28 cellular contexts compared by ENCODE assay signal in genomic region chr3:43362961-43363360, GRCh38.
"Had no signal": no experiment of that assay in that cellular context is flagged by ENCODE, and none has a peak within 500 bp of the region (broad histone marks: within the 10 kb centered on the region; RNA-seq: fewer than 3 reads in every experiment).

No MANE protein-coding gene starts in this region.

- H3K9me3 ChIP-seq: body of pancreas, lower lobe of right lung, mucosa of descending colon, testis, vagina had no signal

- H3K4me2 ChIP-seq: smooth muscle cell had no signal

- H3K27ac Mint-ChIP-seq: activated B cell treated with CpG ODN at 0.5 μM for 24 hours; activated CD4-positive, alpha-beta T cell treated with anti-CD3 and anti-CD28 coated beads for 36 hours; activated naive CD4-positive, alpha-beta T cell treated with anti-CD3 and anti-CD28 coated beads, Interleukin-2, amount 50 U/mL, for 24 hours had no signal

- H3K4me1 Mint-ChIP-seq: activated B cell treated with CpG ODN at 0.5 μM for 24 hours; activated CD4-positive, alpha-beta T cell treated with anti-CD3 and anti-CD28 coated beads for 36 hours; naive B cell had no signal

- H3K4me3 ChIP-seq: body of pancreas, cardiac muscle cell, lower lobe of right lung, mucosa of descending colon, smooth muscle cell, testis, vagina had no signal

- H3K36me3 Mint-ChIP-seq: activated naive CD4-positive, alpha-beta T cell treated with anti-CD3 and anti-CD28 coated beads, Interleukin-2, amount 50 U/mL, for 24 hours; naive B cell had no signal

- FAIRE-seq: endothelial cell of umbilical vein, frontal cortex, keratinocyte had no signal

- DNase-seq: activated B cell treated with CpG ODN at 0.5 μM for 24 hours; activated CD4-positive, alpha-beta T cell treated with anti-CD3 and anti-CD28 coated beads for 36 hours; activated CD4-positive, alpha-beta T cell treated with anti-CD3 and anti-CD28 coated beads, Interleukin-2, amount 50 U/mL, for 4 hours; activated gamma-delta T cell; activated T-cell treated with anti-CD3 and anti-CD28 coated beads, Interleukin-2, amount 50 U/mL, for 48 hours; anterior cingulate cortex; body of pancreas; effector memory CD4-positive, alpha-beta T cell; left colon; lower lobe of right lung; mesendoderm; mucosa of descending colon; naive B cell; nucleus accumbens; posterior cingulate gyrus; stimulated activated CD4-positive, alpha-beta T cell treated with anti-CD3 and anti-CD28 coated beads, Interleukin-15, amount 100 ng/mL, for 24 hours; stimulated activated naive CD4-positive, alpha-beta T cell; T1000; testis; trophoblast cell had no signal

- H3K27ac ChIP-seq: body of pancreas, cardiac muscle cell, testis had no signal

- H3K36me3 ChIP-seq: cardiac muscle cell, lower lobe of right lung, vagina had no signal

- H3K27me3 ChIP-seq: body of pancreas, cardiac muscle cell, testis, vagina had no signal

- H3K27me3 Mint-ChIP-seq: activated B cell treated with CpG ODN at 0.5 μM for 24 hours; activated CD4-positive, alpha-beta T cell treated with anti-CD3 and anti-CD28 coated beads for 36 hours; activated naive CD4-positive, alpha-beta T cell treated with anti-CD3 and anti-CD28 coated beads, Interleukin-2, amount 50 U/mL, for 24 hours; naive B cell had no signal

- H3K9me3 Mint-ChIP-seq: activated naive CD4-positive, alpha-beta T cell treated with anti-CD3 and anti-CD28 coated beads, Interleukin-2, amount 50 U/mL, for 24 hours had no signal

- ATAC-seq: activated CD4-positive, alpha-beta T cell treated with anti-CD3 and anti-CD28 coated beads for 36 hours; esophagus mucosa; lower lobe of right lung; mucosa of descending colon had no signal

- H3K4me3 Mint-ChIP-seq: activated B cell treated with CpG ODN at 0.5 μM for 24 hours; activated CD4-positive, alpha-beta T cell treated with anti-CD3 and anti-CD28 coated beads for 36 hours; activated naive CD4-positive, alpha-beta T cell treated with anti-CD3 and anti-CD28 coated beads, Interleukin-2, amount 50 U/mL, for 24 hours; naive B cell had no signal

- H3K4me1 ChIP-seq: body of pancreas, testis had no signal
